In genomic region chr10:60572511-60573194, GRCh38 we compare ENCODE assay signal across 1 cellular context.
TF ChIP-seq lines count a peak whose summit lies in the region.

No MANE protein-coding gene starts in this region.

TF ChIP-seq in GM23338, 12 proteins besides CTCF, POLR2A, EP300 and RAD21 (continued from another document):
- TF ChIP-seq ZNF462 (CRISPR knock-in tag; IDR thresholded peaks at IDR 0.05) (no peak), ZNF114 (CRISPR knock-in tag; IDR thresholded peaks at IDR 0.05) (no peak)
